Comparison of ENCODE assay signal across 18 cellular contexts in genomic region chr9:87672586-87672985, GRCh38. TPM values are rescaled to one million over a fixed set of nuclear protein-coding genes. Genes with fewer than 3 reads are reported as not detected.
DNase-seq lines count a peak whose midpoint lies in the region; ATAC-seq, FAIRE-seq and TF ChIP-seq lines count a peak whose summit lies in the region.
"Had no signal": no experiment of that assay in that cellular context is flagged by ENCODE, and none has a peak within 500 bp of the region (broad histone marks: within the 10 kb centered on the region; RNA-seq: fewer than 3 reads in every experiment).

No MANE protein-coding gene starts in this region.

- peak; percentile 15 for DNase-seq in activated CD8-positive, alpha-beta memory T cell treated with anti-CD3 and anti-CD28 coated beads for 24 hours
- DNase-seq in activated CD8-positive, alpha-beta memory T cell treated with anti-CD3 and anti-CD28 coated beads, Interleukin-2, amount 10 ng/mL, durations not matched to agents 7 days and 5 days: no peak
- DNase-seq in glutamatergic neuron: no peak
- DNase-seq in left lobe of liver (ENCODE audit: low spot score): peak; percentile 36
- peak; percentile 40 for DNase-seq in type B pancreatic cell (ENCODE audit: extremely low spot score, unreplicated experiment)
- DNase-seq in GM12892 (ENCODE audit: insufficient read length): no peak
- no peak for DNase-seq in ascending aorta (ENCODE audit: low spot score in 2 of 2)
- DNase-seq in ureter (ENCODE audit: low spot score): no peak
- DNase-seq: AML-193; CD4-positive, alpha-beta T cell; DMS153; DMS79; GDM1; HCEC 1CT had no signal

- H3K36me3 Mint-ChIP-seq in activated CD8-positive, alpha-beta memory T cell treated with anti-CD3 and anti-CD28 coated beads, Interleukin-2, amount 10 ng/mL, durations not matched to agents 7 days and 5 days: no peaks in the 10 kb centered on the region
- peaks cover 10% of the 10 kb centered on the region for H3K36me3 Mint-ChIP-seq in glutamatergic neuron (ENCODE audit: unreplicated experiment)
- peaks cover 25% of the 10 kb centered on the region for H3K36me3 Mint-ChIP-seq in type B pancreatic cell

- no peak for ATAC-seq in activated CD8-positive, alpha-beta memory T cell treated with anti-CD3 and anti-CD28 coated beads, Interleukin-2, amount 10 ng/mL, durations not matched to agents 7 days and 5 days
- ATAC-seq in left lobe of liver: no peak
- ATAC-seq: A549 had no signal

- TF ChIP-seq POLR2A in GM12892 (IDR thresholded peaks at IDR 0.05; ENCODE audit: low read depth, low read length): no peak

- no peak for TF ChIP-seq CTCF in glutamatergic neuron (IDR thresholded peaks at IDR 0.05; ENCODE audit: partially characterized antibody, unreplicated experiment)
- no peak for TF ChIP-seq CTCF in type B pancreatic cell (conservative IDR thresholded peaks at IDR 0.05)
- TF ChIP-seq CTCF in ascending aorta (IDR thresholded peaks at IDR 0.05): no peak

- CTCF ChIA-PET in activated CD8-positive, alpha-beta memory T cell treated with anti-CD3 and anti-CD28 coated beads, Interleukin-2, amount 10 ng/mL, durations not matched to agents 7 days and 5 days (lab: Charles Lee): interaction anchor here (0.6 kb wide), 1 partner anchor 1040 kb away, joined by 3 read pairs; no protein-coding TSS in a partner anchor

- no peaks in the 10 kb centered on the region for H3K4me1 Mint-ChIP-seq in activated CD8-positive, alpha-beta memory T cell treated with anti-CD3 and anti-CD28 coated beads, Interleukin-2, amount 10 ng/mL, durations not matched to agents 7 days and 5 days
- peaks cover 6% of the 10 kb centered on the region for H3K4me1 Mint-ChIP-seq in glutamatergic neuron (ENCODE audit: low read depth, unreplicated experiment)
- H3K4me1 Mint-ChIP-seq in type B pancreatic cell (ENCODE audit: unreplicated experiment): peaks cover 9% of the 10 kb centered on the region

- no peaks in the 10 kb centered on the region for H3K27me3 ChIP-seq in ascending aorta

- no peak overlapping the region for H3K27ac ChIP-seq in ascending aorta
- H3K27ac ChIP-seq: 22Rv1, A549, C4-2B had no signal

- H3K27ac Mint-ChIP-seq in activated CD8-positive, alpha-beta memory T cell treated with anti-CD3 and anti-CD28 coated beads, Interleukin-2, amount 10 ng/mL, durations not matched to agents 7 days and 5 days: no peak overlapping the region
- H3K27ac Mint-ChIP-seq in glutamatergic neuron (ENCODE audit: unreplicated experiment): peak overlapping the region; percentile 5
- peak overlapping the region; percentile 80 for H3K27ac Mint-ChIP-seq in type B pancreatic cell
- H3K27ac Mint-ChIP-seq: CD4-positive, alpha-beta T cell had no signal

- H3K27me3 Mint-ChIP-seq in activated CD8-positive, alpha-beta memory T cell treated with anti-CD3 and anti-CD28 coated beads, Interleukin-2, amount 10 ng/mL, durations not matched to agents 7 days and 5 days: no peaks in the 10 kb centered on the region
- peaks cover 12% of the 10 kb centered on the region for H3K27me3 Mint-ChIP-seq in glutamatergic neuron (ENCODE audit: unreplicated experiment)
- no peaks in the 10 kb centered on the region for H3K27me3 Mint-ChIP-seq in type B pancreatic cell
- H3K27me3 Mint-ChIP-seq: CD4-positive, alpha-beta T cell had no signal

- H3K4me3 Mint-ChIP-seq in activated CD8-positive, alpha-beta memory T cell treated with anti-CD3 and anti-CD28 coated beads, Interleukin-2, amount 10 ng/mL, durations not matched to agents 7 days and 5 days: no peak overlapping the region
- H3K4me3 Mint-ChIP-seq in glutamatergic neuron (ENCODE audit: unreplicated experiment) (no peak overlapping the region), type B pancreatic cell (no peak overlapping the region)
- H3K4me3 Mint-ChIP-seq: CD4-positive, alpha-beta T cell had no signal

- FAIRE-seq in GM12892 (lab: Jason Lieb, UNC): no peak
- FAIRE-seq: A549, H1 had no signal

- H3K4me1 ChIP-seq in ascending aorta: no peaks in the 10 kb centered on the region

- H3K9me3 ChIP-seq in ascending aorta: no peaks in the 10 kb centered on the region
- H3K9me3 ChIP-seq: A549 had no signal

- H3K9me3 Mint-ChIP-seq in activated CD8-positive, alpha-beta memory T cell treated with anti-CD3 and anti-CD28 coated beads, Interleukin-2, amount 10 ng/mL, durations not matched to agents 7 days and 5 days (ENCODE audit: low read depth): no peaks in the 10 kb centered on the region
- H3K9me3 Mint-ChIP-seq in glutamatergic neuron (ENCODE audit: unreplicated experiment) (peaks cover 11% of the 10 kb centered on the region), type B pancreatic cell (no peaks in the 10 kb centered on the region)
- H3K9me3 Mint-ChIP-seq: CD4-positive, alpha-beta T cell had no signal

- intact Hi-C loops in ascending aorta (cut with DNase I): no loop called here

- no peaks in the 10 kb centered on the region for H3K36me3 ChIP-seq in ascending aorta

- no peak overlapping the region for H3K4me3 ChIP-seq in ascending aorta
- H3K4me3 ChIP-seq: A549 had no signal

RNA-seq across cellular contexts. Expression of gene CTSL, which starts 53.3 kb away (rescaled TPM):
- total RNA-seq in activated CD8-positive, alpha-beta memory T cell treated with anti-CD3 and anti-CD28 coated beads, Interleukin-2, amount 10 ng/mL, durations not matched to agents 7 days and 5 days: under 1 TPM in 1 of 2 experiments, not detected in 1; 0.96 TPM
- total RNA-seq in glutamatergic neuron (ENCODE audit: unreplicated experiment): 28.7 TPM
- 152 TPM for total RNA-seq in left lobe of liver
- 85.7 and 117 TPM in 2 replicates for total RNA-seq in type B pancreatic cell (ENCODE audit: low replicate concordance)
- polyA plus RNA-seq in GM12892 (2012; ENCODE audit: missing spikeins): not detected
- 97.8 TPM for total RNA-seq in ascending aorta
- 119 TPM for total RNA-seq in ureter

Comparison
In these comparisons a context has a peak if more than half of its experiments do, and no peak if none do; other contexts are left out.
1. DNase-seq: peak in activated CD8-positive, alpha-beta memory T cell treated with anti-CD3 and anti-CD28 coated beads for 24 hours (single experiment), left lobe of liver (single experiment) and type B pancreatic cell (single experiment); none in activated CD8-positive, alpha-beta memory T cell treated with anti-CD3 and anti-CD28 coated beads, Interleukin-2, amount 10 ng/mL, durations not matched to agents 7 days and 5 days (single experiment), glutamatergic neuron (single experiment), GM12892 (single experiment), ascending aorta (0 of 2) and ureter (single experiment).
2. RNA of gene CTSL, which starts 53.3 kb away (total RNA-seq): 152 TPM in left lobe of liver (single experiment), 119 TPM in ureter (single experiment), 97.8 TPM in ascending aorta (single experiment), 85.7 to 117 TPM in type B pancreatic cell and 28.7 TPM in glutamatergic neuron (single experiment); 0.96 TPM in activated CD8-positive, alpha-beta memory T cell treated with anti-CD3 and anti-CD28 coated beads, Interleukin-2, amount 10 ng/mL, durations not matched to agents 7 days and 5 days; every median in the first group is over 10 times any median in the second.